Comparison of ENCODE assay signal across 2 cellular contexts in the genomic region with DNA sequence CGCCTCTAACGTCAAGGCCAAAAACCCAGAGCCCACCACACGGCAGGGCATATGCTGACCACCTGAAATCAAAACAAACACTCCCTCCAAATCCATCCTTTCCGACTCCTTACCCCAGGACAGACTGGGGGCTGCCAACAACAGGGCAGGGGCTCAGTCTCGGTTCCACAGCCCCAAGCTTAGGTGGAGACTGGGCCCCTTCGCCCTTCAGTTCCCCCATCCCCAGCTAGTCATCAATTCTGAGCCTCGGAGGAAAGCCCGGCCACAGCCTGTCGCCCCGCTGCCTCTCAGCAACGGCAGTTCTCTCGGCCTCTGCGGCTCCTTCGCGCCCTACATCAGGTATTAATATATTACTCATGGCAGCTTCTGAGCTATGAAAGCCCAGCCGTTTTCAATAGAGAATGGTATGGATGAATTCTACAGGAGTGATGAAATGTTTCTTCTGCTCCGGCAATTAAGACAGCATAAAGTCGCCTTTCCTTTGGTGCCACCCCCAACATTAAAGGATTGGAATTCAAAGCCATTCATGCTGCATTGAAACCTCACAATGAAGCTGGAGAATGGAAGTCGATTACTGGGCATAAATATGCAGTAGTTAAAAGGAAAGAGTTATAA.
TF ChIP-seq lines count a peak whose summit lies in the region.

No MANE protein-coding gene starts in this region.

TF ChIP-seq in GM23338, 12 proteins besides CTCF, POLR2A, EP300 and RAD21 (continued from another document):
- no peak for TF ChIP-seq POLR2AphosphoS5 (IDR thresholded peaks at IDR 0.05; ENCODE audit: low read depth)
- TF ChIP-seq, protein P1, sequence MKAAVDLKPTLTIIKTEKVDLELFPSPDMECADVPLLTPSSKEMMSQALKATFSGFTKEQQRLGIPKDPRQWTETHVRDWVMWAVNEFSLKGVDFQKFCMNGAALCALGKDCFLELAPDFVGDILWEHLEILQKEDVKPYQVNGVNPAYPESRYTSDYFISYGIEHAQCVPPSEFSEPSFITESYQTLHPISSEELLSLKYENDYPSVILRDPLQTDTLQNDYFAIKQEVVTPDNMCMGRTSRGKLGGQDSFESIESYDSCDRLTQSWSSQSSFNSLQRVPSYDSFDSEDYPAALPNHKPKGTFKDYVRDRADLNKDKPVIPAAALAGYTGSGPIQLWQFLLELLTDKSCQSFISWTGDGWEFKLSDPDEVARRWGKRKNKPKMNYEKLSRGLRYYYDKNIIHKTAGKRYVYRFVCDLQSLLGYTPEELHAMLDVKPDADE (IDR thresholded peaks at IDR 0.05): no peak
- no peak for TF ChIP-seq NANOG (IDR thresholded peaks at IDR 0.05; ENCODE audit: borderline replicate concordance)
- TF ChIP-seq JUNB (IDR thresholded peaks at IDR 0.05; ENCODE audit: unreplicated experiment): no peak
- no peak for TF ChIP-seq STAT1 (IDR thresholded peaks at IDR 0.05; ENCODE audit: unreplicated experiment)
- no peak for TF ChIP-seq EZH2phosphoT487 (IDR thresholded peaks at IDR 0.05; ENCODE audit: unreplicated experiment)
- TF ChIP-seq, protein P2, sequence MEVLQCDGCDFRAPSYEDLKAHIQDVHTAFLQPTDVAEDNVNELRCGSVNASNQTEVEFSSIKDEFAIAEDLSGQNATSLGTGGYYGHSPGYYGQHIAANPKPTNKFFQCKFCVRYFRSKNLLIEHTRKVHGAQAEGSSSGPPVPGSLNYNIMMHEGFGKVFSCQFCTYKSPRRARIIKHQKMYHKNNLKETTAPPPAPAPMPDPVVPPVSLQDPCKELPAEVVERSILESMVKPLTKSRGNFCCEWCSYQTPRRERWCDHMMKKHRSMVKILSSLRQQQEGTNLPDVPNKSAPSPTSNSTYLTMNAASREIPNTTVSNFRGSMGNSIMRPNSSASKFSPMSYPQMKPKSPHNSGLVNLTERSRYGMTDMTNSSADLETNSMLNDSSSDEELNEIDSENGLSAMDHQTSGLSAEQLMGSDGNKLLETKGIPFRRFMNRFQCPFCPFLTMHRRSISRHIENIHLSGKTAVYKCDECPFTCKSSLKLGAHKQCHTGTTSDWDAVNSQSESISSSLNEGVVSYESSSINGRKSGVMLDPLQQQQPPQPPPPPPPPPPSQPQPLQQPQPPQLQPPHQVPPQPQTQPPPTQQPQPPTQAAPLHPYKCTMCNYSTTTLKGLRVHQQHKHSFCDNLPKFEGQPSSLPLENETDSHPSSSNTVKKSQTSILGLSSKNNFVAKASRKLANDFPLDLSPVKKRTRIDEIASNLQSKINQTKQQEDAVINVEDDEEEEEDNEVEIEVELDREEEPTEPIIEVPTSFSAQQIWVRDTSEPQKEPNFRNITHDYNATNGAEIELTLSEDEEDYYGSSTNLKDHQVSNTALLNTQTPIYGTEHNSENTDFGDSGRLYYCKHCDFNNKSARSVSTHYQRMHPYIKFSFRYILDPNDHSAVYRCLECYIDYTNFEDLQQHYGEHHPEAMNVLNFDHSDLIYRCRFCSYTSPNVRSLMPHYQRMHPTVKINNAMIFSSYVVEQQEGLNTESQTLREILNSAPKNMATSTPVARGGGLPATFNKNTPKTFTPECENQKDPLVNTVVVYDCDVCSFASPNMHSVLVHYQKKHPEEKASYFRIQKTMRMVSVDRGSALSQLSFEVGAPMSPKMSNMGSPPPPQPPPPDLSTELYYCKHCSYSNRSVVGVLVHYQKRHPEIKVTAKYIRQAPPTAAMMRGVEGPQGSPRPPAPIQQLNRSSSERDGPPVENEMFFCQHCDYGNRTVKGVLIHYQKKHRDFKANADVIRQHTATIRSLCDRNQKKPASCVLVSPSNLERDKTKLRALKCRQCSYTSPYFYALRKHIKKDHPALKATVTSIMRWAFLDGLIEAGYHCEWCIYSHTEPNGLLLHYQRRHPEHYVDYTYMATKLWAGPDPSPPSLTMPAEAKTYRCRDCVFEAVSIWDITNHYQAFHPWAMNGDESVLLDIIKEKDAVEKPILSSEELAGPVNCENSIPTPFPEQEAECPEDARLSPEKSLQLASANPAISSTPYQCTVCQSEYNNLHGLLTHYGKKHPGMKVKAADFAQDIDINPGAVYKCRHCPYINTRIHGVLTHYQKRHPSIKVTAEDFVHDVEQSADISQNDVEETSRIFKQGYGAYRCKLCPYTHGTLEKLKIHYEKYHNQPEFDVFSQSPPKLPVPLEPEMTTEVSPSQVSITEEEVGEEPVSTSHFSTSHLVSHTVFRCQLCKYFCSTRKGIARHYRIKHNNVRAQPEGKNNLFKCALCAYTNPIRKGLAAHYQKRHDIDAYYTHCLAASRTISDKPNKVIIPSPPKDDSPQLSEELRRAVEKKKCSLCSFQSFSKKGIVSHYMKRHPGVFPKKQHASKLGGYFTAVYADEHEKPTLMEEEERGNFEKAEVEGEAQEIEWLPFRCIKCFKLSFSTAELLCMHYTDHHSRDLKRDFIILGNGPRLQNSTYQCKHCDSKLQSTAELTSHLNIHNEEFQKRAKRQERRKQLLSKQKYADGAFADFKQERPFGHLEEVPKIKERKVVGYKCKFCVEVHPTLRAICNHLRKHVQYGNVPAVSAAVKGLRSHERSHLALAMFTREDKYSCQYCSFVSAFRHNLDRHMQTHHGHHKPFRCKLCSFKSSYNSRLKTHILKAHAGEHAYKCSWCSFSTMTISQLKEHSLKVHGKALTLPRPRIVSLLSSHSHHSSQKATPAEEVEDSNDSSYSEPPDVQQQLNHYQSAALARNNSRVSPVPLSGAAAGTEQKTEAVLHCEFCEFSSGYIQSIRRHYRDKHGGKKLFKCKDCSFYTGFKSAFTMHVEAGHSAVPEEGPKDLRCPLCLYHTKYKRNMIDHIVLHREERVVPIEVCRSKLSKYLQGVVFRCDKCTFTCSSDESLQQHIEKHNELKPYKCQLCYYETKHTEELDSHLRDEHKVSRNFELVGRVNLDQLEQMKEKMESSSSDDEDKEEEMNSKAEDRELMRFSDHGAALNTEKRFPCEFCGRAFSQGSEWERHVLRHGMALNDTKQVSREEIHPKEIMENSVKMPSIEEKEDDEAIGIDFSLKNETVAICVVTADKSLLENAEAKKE (CRISPR knock-in tag; IDR thresholded peaks at IDR 0.05): no peak
- TF ChIP-seq EZH2 (IDR thresholded peaks at IDR 0.05; ENCODE audit: low read depth, unreplicated experiment): no peak
- TF ChIP-seq ZNF331 (CRISPR knock-in tag; IDR thresholded peaks at IDR 0.05; ENCODE audit: low read depth): no peak

TF ChIP-seq in neural cell, 6 proteins besides CTCF, POLR2A, EP300 and RAD21:
- TF ChIP-seq, protein P3, sequence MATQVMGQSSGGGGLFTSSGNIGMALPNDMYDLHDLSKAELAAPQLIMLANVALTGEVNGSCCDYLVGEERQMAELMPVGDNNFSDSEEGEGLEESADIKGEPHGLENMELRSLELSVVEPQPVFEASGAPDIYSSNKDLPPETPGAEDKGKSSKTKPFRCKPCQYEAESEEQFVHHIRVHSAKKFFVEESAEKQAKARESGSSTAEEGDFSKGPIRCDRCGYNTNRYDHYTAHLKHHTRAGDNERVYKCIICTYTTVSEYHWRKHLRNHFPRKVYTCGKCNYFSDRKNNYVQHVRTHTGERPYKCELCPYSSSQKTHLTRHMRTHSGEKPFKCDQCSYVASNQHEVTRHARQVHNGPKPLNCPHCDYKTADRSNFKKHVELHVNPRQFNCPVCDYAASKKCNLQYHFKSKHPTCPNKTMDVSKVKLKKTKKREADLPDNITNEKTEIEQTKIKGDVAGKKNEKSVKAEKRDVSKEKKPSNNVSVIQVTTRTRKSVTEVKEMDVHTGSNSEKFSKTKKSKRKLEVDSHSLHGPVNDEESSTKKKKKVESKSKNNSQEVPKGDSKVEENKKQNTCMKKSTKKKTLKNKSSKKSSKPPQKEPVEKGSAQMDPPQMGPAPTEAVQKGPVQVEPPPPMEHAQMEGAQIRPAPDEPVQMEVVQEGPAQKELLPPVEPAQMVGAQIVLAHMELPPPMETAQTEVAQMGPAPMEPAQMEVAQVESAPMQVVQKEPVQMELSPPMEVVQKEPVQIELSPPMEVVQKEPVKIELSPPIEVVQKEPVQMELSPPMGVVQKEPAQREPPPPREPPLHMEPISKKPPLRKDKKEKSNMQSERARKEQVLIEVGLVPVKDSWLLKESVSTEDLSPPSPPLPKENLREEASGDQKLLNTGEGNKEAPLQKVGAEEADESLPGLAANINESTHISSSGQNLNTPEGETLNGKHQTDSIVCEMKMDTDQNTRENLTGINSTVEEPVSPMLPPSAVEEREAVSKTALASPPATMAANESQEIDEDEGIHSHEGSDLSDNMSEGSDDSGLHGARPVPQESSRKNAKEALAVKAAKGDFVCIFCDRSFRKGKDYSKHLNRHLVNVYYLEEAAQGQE (IDR thresholded peaks at IDR 0.05; ENCODE audit: borderline replicate concordance): no peak
- TF ChIP-seq EZH2 (IDR thresholded peaks at IDR 0.05; ENCODE audit: borderline replicate concordance, insufficient read depth, low read length, poor library complexity, severe bottlenecking) (no peak), POLR2AphosphoS5 (IDR thresholded peaks at IDR 0.05) (no peak), SMC3 (conservative IDR thresholded peaks at IDR 0.05; ENCODE audit: poor library complexity) (no peak), TAF1 (IDR thresholded peaks at IDR 0.05; ENCODE audit: low read depth) (no peak), MXI1 (conservative IDR thresholded peaks at IDR 0.05; ENCODE audit: poor library complexity, severe bottlenecking) (no peak)
